In the genomic region with DNA sequence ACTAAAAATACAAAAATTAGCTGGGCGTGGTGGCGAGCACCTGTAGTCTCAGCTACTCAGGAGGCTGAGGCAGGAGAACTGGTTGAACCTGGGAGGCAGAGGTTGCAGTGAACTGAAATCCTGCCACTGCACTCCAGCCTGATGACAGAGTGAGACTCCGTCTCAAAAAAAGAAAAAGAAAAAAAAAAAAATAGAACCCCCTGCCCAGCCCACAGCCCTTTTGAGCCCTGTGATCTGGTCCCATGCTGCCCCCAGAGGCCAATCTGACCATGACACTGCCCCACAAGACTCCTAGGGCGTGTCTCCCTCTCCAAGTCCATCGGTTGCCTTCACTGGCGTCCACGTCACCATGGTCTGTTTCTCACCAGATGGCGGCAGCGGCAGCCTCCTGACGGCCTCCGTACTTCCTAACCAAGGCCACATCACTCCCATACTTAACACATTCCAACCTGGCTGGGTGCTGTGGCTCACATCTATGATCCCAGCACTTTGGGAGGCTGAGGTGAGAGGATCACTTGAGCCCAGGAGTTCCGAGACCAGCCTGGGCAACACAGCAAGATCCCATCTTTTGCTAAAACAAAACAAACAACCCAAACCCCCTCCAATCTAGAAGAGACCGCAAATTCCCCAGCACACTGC, we compare ENCODE assay signal across 8 cellular contexts. TPM values are rescaled to one million over a fixed set of nuclear protein-coding genes. Genes with fewer than 3 reads are reported as not detected.
A peak's percentile ranks its signal among the peaks of the same experiment; 100 is the strongest.
DNase-seq lines count a peak whose midpoint lies in the region; ATAC-seq and TF ChIP-seq lines count a peak whose summit lies in the region.

No MANE protein-coding gene starts in this region.

- H3K9me3 ChIP-seq in lower lobe of right lung, result no peaks in the 10 kb centered on the region

- ATAC-seq in lower lobe of right lung (peak in 1 of 2 donors; percentile 28), HG03520 (IDR thresholded peaks at IDR 0.05; ENCODE audit: unreplicated experiment) (no peak), HG02970 (IDR thresholded peaks at IDR 0.05; ENCODE audit: low FRiP score, unreplicated experiment) (no peak), GM21515 (IDR thresholded peaks at IDR 0.05; ENCODE audit: unreplicated experiment) (no peak)

- H3K27me3 ChIP-seq in lower lobe of right lung (ENCODE audit: low read depth), result no peaks in the 10 kb centered on the region

- H3K4me3 ChIP-seq in cardiac fibroblast (replicated peaks in 1 of 2; ENCODE audit: low read depth in 2 of 2, low read length in 2 of 2) (no peak overlapping the region), lower lobe of right lung (no peak overlapping the region)

- peak; percentile 31 for DNase-seq in stimulated activated CD4-positive, alpha-beta T cell treated with anti-CD3 and anti-CD28 coated beads, Interleukin-12 subunit alpha, Interleukin-12 subunit beta, amount 100 ng/mL, for 4 hours
- DNase-seq in stimulated activated CD4-positive, alpha-beta T cell treated with anti-CD3 and anti-CD28 coated beads, Interleukin-4, amount 100 ng/mL, for 4 hours, result no peak
- DNase-seq in NCI-H82 treated with DMSO at 0.1 percent for 48 hours (lab: John Stamatoyannopoulos, UW; ENCODE audit: unreplicated experiment) (peak; percentile 43), cardiac fibroblast (ENCODE audit: low read depth in 2 of 2) (peak; percentile 54 to 85), lower lobe of right lung (no peak)

- H3K27ac ChIP-seq in lower lobe of right lung, result no peak overlapping the region

- H3K36me3 ChIP-seq in lower lobe of right lung, result peaks cover 34% of the 10 kb centered on the region

- intact Hi-C loops in lower lobe of right lung (cut with DNase I), result no loop called here

- peaks cover 17% of the 10 kb centered on the region for H3K4me1 ChIP-seq in lower lobe of right lung

- TF ChIP-seq CTCF in cardiac fibroblast (IDR thresholded peaks at IDR 0.05; ENCODE audit: low read depth, low read length), result peak; percentile 58
- peak; percentile 54 for TF ChIP-seq CTCF in lower lobe of right lung (IDR thresholded peaks at IDR 0.05)

RNA-seq across cellular contexts. Expression of a gene that starts 18.0 kb away (rescaled TPM):
- total RNA-seq in lower lobe of right lung, result 6.6 TPM

RNA-seq across cellular contexts. Expression of a gene that starts 18.1 kb away (rescaled TPM):
- 42.4 TPM for total RNA-seq in lower lobe of right lung

RNA-seq across cellular contexts. Expression of a gene that starts 18.2 kb away (rescaled TPM):
- total RNA-seq in lower lobe of right lung, result 10.5 TPM

RNA-seq across cellular contexts. Expression of a gene that starts 33.8 kb away (rescaled TPM):
- 1.3 TPM for total RNA-seq in lower lobe of right lung

RNA-seq across cellular contexts. Expression of a gene that starts 37.1 kb away (rescaled TPM):
- 21.1 TPM for total RNA-seq in lower lobe of right lung

Comparison
In these comparisons a context has a peak if more than half of its experiments do, and no peak if none do; other contexts are left out.
1. DNase-seq: peak in stimulated activated CD4-positive, alpha-beta T cell treated with anti-CD3 and anti-CD28 coated beads, Interleukin-12 subunit alpha, Interleukin-12 subunit beta, amount 100 ng/mL, for 4 hours (single experiment), NCI-H82 treated with DMSO at 0.1 percent for 48 hours (single experiment) and cardiac fibroblast (2 of 2); none in stimulated activated CD4-positive, alpha-beta T cell treated with anti-CD3 and anti-CD28 coated beads, Interleukin-4, amount 100 ng/mL, for 4 hours (0 of 2) and lower lobe of right lung (single experiment).